ENCODE assay signal across 18 cellular contexts in the genomic region with DNA sequence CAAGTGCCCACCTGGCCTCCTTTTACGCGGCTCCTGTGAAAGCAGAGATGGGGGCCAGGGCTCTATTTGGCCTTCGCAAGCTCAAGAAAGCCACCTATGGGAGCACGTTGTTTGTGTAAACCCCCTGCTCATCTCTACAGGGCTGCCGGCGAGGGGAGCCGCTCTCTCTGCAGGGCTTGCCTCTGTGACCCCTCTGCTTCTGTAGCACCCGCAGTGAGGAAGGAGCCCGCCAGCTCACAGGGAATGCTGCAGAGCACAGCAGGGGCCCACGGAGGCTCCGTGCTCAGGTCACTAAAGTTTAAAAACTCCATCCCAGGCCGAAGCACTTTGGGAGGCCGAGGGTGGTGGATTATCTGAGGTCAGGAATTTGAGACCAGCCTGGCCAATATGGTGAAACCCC.
"Had no signal": no experiment of that assay in that cellular context is flagged by ENCODE, and none has a peak within 500 bp of the region (broad histone marks: within the 10 kb centered on the region; RNA-seq: fewer than 3 reads in every experiment).

No MANE protein-coding gene starts in this region.

- H3K4me2 ChIP-seq: SK-N-SH had no signal

- H3K4me3 Mint-ChIP-seq: T-cell had no signal

- H3K27ac Mint-ChIP-seq: T-cell had no signal

- ATAC-seq: HepG2, T-cell had no signal

- H3K36me3 Mint-ChIP-seq: T-cell had no signal

- H3K9me2 ChIP-seq: SK-N-SH had no signal

- DNase-seq: IMR-90, Karpas-422, KG1, MG63, NCI-H1436, NCI-H1694 treated with DMSO at 0.1 percent for 48 hours, NCI-H2029, NCI-H2081 treated with DMSO at 0.1 percent for 48 hours, NCI-H2171 treated with DMSO at 0.1 percent for 48 hours, NCI-H446 treated with DMSO at 0.1 percent for 48 hours, NCI-H524, NCI-H526 treated with DMSO at 0.1 percent for 48 hours, NCI-H748 treated with DMSO at 0.1 percent for 48 hours, SHP77, SK-N-SH, SW 1271, T-cell had no signal

- H3K9ac ChIP-seq: SK-N-SH had no signal

- H3K36me3 ChIP-seq: MG63 had no signal

- H3K9me3 ChIP-seq: MG63, SK-N-SH had no signal

- H3K4me3 ChIP-seq: MG63 had no signal

- H3K27me3 Mint-ChIP-seq: T-cell had no signal

- H3K4me1 Mint-ChIP-seq: T-cell had no signal
